In genomic region chr5:121189569-121190305, GRCh38 we compare ENCODE assay signal across 10 cellular contexts.
A peak's percentile ranks its signal among the peaks of the same experiment; 100 is the strongest.
DNase-seq lines count a peak whose midpoint lies in the region; ATAC-seq and TF ChIP-seq lines count a peak whose summit lies in the region.
"Had no signal": no experiment of that assay in that cellular context is flagged by ENCODE, and none has a peak within 500 bp of the region (broad histone marks: within the 10 kb centered on the region; RNA-seq: fewer than 3 reads in every experiment).

No MANE protein-coding gene starts in this region.

- H3K4me3 Mint-ChIP-seq in osteocyte (ENCODE audit: unreplicated experiment), result no peak overlapping the region

- H3K27me3 Mint-ChIP-seq in osteocyte (ENCODE audit: unreplicated experiment), result peaks cover 12% of the 10 kb centered on the region

- DNase-seq in ELR (ENCODE audit: low read depth) (peak; percentile 38), NCI-H226 (peak; percentile 37), dedifferentiated amniotic fluid mesenchymal stem cell (ENCODE audit: extremely low spot score) (peak; percentile 20), osteocyte (ENCODE audit: extremely low spot score, unreplicated experiment) (peak; percentile 83)
- DNase-seq: left ventricle myocardium inferior, NCI-H2227 treated with DMSO at 0.1 percent for 48 hours, psoas muscle had no signal

- no peaks in the 10 kb centered on the region for H3K9me3 Mint-ChIP-seq in osteocyte (ENCODE audit: unreplicated experiment)

- H3K36me3 Mint-ChIP-seq in osteocyte (ENCODE audit: unreplicated experiment), result peaks cover 2% of the 10 kb centered on the region

- no peak for TF ChIP-seq CTCF in osteocyte (IDR thresholded peaks at IDR 0.05)

- ATAC-seq in GM21447 (IDR thresholded peaks at IDR 0.05; ENCODE audit: unreplicated experiment), result no peak
- no peak for ATAC-seq in HG03097 (IDR thresholded peaks at IDR 0.05; ENCODE audit: low FRiP score, unreplicated experiment)
- no peak for ATAC-seq in HG02571 (IDR thresholded peaks at IDR 0.05; ENCODE audit: unreplicated experiment)
- ATAC-seq: psoas muscle had no signal

- H3K27ac Mint-ChIP-seq in osteocyte (ENCODE audit: unreplicated experiment), result peak overlapping the region; percentile 61

- peaks cover 16% of the 10 kb centered on the region for H3K4me1 Mint-ChIP-seq in osteocyte (ENCODE audit: unreplicated experiment)

Comparison
In these comparisons a context has a peak if more than half of its experiments do, and no peak if none do; other contexts are left out.
1. DNase-seq: peak in every context shown above with its lines; median percentile 83 in osteocyte; 38 in ELR; 37 in NCI-H226; 20 in dedifferentiated amniotic fluid mesenchymal stem cell.